In the genomic region with DNA sequence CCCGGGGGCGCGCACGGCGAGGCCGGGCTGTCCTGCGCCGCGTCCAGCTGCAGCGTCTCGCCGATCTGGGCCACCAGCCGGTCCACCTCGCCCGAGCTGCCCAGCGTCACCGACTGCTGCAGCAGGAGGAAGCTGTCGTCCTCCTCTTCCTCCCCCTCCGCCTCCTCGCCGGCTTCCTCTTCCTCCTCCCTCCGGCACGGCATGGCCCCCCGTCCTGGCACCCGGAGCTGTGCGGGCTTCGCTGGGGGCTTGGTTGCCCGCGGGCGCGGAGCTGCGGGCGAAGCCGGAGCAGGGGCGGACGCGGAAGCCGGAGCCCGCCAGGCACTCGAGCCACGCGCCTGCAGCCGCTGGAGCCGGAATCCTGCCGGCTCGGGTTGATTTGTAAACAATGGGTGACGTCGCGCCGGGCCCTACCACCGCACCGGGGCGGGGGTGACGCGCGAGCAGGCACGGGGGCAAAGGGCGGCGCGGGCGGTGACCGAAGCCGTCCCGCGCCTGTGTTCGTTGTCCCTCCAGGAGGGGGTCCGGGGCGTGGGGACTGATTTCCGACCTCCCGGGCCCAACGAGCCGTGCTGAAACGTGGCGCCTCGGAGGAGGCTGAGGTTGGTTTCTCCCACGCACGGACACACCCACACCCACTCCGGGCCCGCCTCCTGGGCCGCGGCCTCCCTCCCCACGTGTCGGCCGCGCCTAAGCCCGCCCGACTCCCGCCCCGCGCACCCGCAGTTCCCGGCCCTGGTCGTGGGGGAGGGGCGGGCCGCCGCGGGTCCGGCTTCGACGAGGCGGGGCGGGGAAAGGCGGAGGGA, we compare ENCODE assay signal across 8 cellular contexts. TPM values are rescaled to one million over a fixed set of nuclear protein-coding genes. Genes with fewer than 3 reads are reported as not detected.
DNase-seq lines count a peak whose midpoint lies in the region; ATAC-seq and TF ChIP-seq lines count a peak whose summit lies in the region.

A gene with protein sequence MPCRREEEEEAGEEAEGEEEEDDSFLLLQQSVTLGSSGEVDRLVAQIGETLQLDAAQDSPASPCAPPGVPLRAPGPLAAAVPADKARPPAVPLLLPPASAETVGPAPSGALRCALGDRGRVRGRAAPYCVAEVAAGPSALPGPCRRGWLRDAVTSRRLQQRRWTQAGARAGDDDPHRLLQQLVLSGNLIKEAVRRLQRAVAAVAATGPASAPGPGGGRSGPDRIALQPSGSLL (minus strand): TSS at position 360 of the 806 bp plus-strand sequence. CDS start 157 bp downstream, at position 203.

- peak; percentile 84 for ATAC-seq in GM19455 (IDR thresholded peaks at IDR 0.05; ENCODE audit: unreplicated experiment)

- H3K4me1 Mint-ChIP-seq in endodermal cell (peaks cover 45% of the 10 kb centered on the region), mesothelial cell of epicardium (peaks cover 50% of the 10 kb centered on the region)

- WGBS in endodermal cell (ENCODE audit: insufficient coverage in 1 of 2, insufficient read length in 1 of 2), 2 experiments, result 0% methylated on average over 9 to 101 of the region's 103 CpGs

- peak within 1 kb of the TSS; percentile 96 for H3K9ac ChIP-seq in NT2/D1 (ENCODE audit: insufficient read length, low read depth)
- H3K9ac ChIP-seq in endodermal cell (ENCODE audit: extremely low read depth, low read length, poor library complexity, severe bottlenecking), result peak within 1 kb of the TSS; percentile 91

- DNase-seq in CMK (ENCODE audit: low read depth) (peak; percentile 80), HK-2 (ENCODE audit: unreplicated experiment) (peak; percentile 93), NT2/D1 (ENCODE audit: low read depth, low spot score) (peak; percentile 66), endodermal cell (peak; percentile 96), mesothelial cell of epicardium (ENCODE audit: low spot score in 2 of 2, unreplicated experiment in 2 of 2) (peak; percentile 82 to 91)
- peak; percentile 85 for DNase-seq in activated CD8-positive, alpha-beta memory T cell treated with anti-CD3 and anti-CD28 coated beads, Interleukin-2, amount 50 U/mL, for 4 hours
- peak; percentile 65 for DNase-seq in stimulated activated CD8-positive, alpha-beta memory T cell treated with anti-CD3 and anti-CD28 coated beads, Interleukin-15, amount 100 ng/mL, for 24 hours (ENCODE audit: low read depth)

- H3K9me3 ChIP-seq in NT2/D1 (ENCODE audit: insufficient read depth, low read length), result no peaks in the 10 kb centered on the region
- H3K9me3 ChIP-seq in endodermal cell (ENCODE audit: control insufficient read depth, low read length), result no peaks in the 10 kb centered on the region

- H3K27me3 ChIP-seq in NT2/D1 (ENCODE audit: insufficient read depth, insufficient read length) (no peaks in the 10 kb centered on the region), endodermal cell (ENCODE audit: control insufficient read depth, insufficient read depth, low read length, poor library complexity, severe bottlenecking) (peaks cover 11% of the 10 kb centered on the region)

- H3K36me3 ChIP-seq in NT2/D1 (ENCODE audit: insufficient read depth, insufficient read length, low read length), result no peaks in the 10 kb centered on the region
- H3K36me3 ChIP-seq in endodermal cell (ENCODE audit: control insufficient read depth, insufficient read depth, low read length), result peaks cover 3% of the 10 kb centered on the region

- H3K9me3 Mint-ChIP-seq in endodermal cell, result no peaks in the 10 kb centered on the region
- no peaks in the 10 kb centered on the region for H3K9me3 Mint-ChIP-seq in mesothelial cell of epicardium

- H3K4me3 Mint-ChIP-seq in endodermal cell, result peak within 1 kb of the TSS; percentile 80
- H3K4me3 Mint-ChIP-seq in mesothelial cell of epicardium, result peak within 1 kb of the TSS; percentile 79

- H3K27me3 Mint-ChIP-seq in endodermal cell (ENCODE audit: insufficient read depth) (peaks cover 28% of the 10 kb centered on the region), mesothelial cell of epicardium (ENCODE audit: low read depth) (peaks cover 21% of the 10 kb centered on the region)

- H3K27ac ChIP-seq in endodermal cell (ENCODE audit: low read depth, low read length), result peak within 1 kb of the TSS; percentile 99

- H3K4me3 ChIP-seq in NT2/D1 (ENCODE audit: insufficient read length, low read depth) (peak within 1 kb of the TSS; percentile 88), endodermal cell (ENCODE audit: low read length) (peak within 1 kb of the TSS; percentile 87)

- H3K27ac Mint-ChIP-seq in endodermal cell (peak within 1 kb of the TSS; percentile 97), mesothelial cell of epicardium (peak within 1 kb of the TSS; percentile 88)

- H3K36me3 Mint-ChIP-seq in endodermal cell (ENCODE audit: low read depth), result peaks cover 11% of the 10 kb centered on the region
- peaks cover 6% of the 10 kb centered on the region for H3K36me3 Mint-ChIP-seq in mesothelial cell of epicardium

- no peaks in the 10 kb centered on the region for H3K4me1 ChIP-seq in NT2/D1 (ENCODE audit: insufficient read depth, insufficient read length)
- peaks cover 6% of the 10 kb centered on the region for H3K4me1 ChIP-seq in endodermal cell (ENCODE audit: control insufficient read depth, insufficient read depth, low read length)

- TF ChIP-seq CTCF in endodermal cell (conservative IDR thresholded peaks at IDR 0.05), result no peak
- no peak for TF ChIP-seq CTCF in mesothelial cell of epicardium (IDR thresholded peaks at IDR 0.05; ENCODE audit: unreplicated experiment)

RNA-seq across cellular contexts. Expression of the gene that starts here (rescaled TPM):
- 10 to 100 TPM; 31.0 to 35.2 TPM for total RNA-seq in endodermal cell
- polyA plus RNA-seq in endodermal cell (2013, experiment 1 of 2), result 12.1 TPM
- 8.5 TPM for polyA plus RNA-seq in endodermal cell (2013, experiment 2 of 2)
- total RNA-seq in mesothelial cell of epicardium, result 8.9 to 9.2 TPM (median 9.0 TPM) in 3 replicates

Comparison
In these comparisons a context has a peak if more than half of its experiments do, and no peak if none do; other contexts are left out.
1. Peak in every context shown above with its lines: DNase-seq, ATAC-seq, H3K4me3 ChIP-seq and H3K27ac ChIP-seq.